ENCODE assay signal across 25 cellular contexts in genomic region chr11:15200696-15201095, GRCh38.
"Had no signal": no experiment of that assay in that cellular context is flagged by ENCODE, and none has a peak within 500 bp of the region (broad histone marks: within the 10 kb centered on the region; RNA-seq: fewer than 3 reads in every experiment).

No MANE protein-coding gene starts in this region.

- H3K9me3 Mint-ChIP-seq: naive thymus-derived CD4-positive, alpha-beta T cell; natural killer cell treated with Interleukin-12 subunit alpha and Interleukin-12 subunit beta and Interleukin-15 and Interleukin-18, amount 100 ng/mL, for 72 hours; stimulated activated effector memory CD8-positive, alpha-beta T cell treated with anti-CD3 and anti-CD28 coated beads, Interleukin-12 subunit alpha, Interleukin-12 subunit beta, amount 100 ng/mL, for 72 hours; stimulated activated naive CD8-positive, alpha-beta T cell treated with anti-CD3 and anti-CD28 coated beads, Interleukin-15, Interleukin-2, amounts not matched to agents 100 ng/mL and 50 ng/mL, for 24 hours had no signal

- H3K4me3 ChIP-seq: heart right ventricle, hepatocyte, left lung, lung, mucosa of descending colon, right atrium auricular region, spleen, suprapubic skin, tibial nerve, upper lobe of left lung, vagina had no signal

- H3K4me1 ChIP-seq: left lung, parathyroid adenoma, spleen, suprapubic skin, upper lobe of left lung, vagina had no signal

- FAIRE-seq: keratinocyte, small intestine had no signal

- H3K4me1 Mint-ChIP-seq: naive thymus-derived CD4-positive, alpha-beta T cell; stimulated activated effector memory CD8-positive, alpha-beta T cell treated with anti-CD3 and anti-CD28 coated beads, Interleukin-12 subunit alpha, Interleukin-12 subunit beta, amount 100 ng/mL, for 72 hours had no signal

- H3K4me3 Mint-ChIP-seq: naive thymus-derived CD4-positive, alpha-beta T cell; natural killer cell treated with Interleukin-12 subunit alpha and Interleukin-12 subunit beta and Interleukin-15 and Interleukin-18, amount 100 ng/mL, for 72 hours; stimulated activated effector memory CD8-positive, alpha-beta T cell treated with anti-CD3 and anti-CD28 coated beads, Interleukin-12 subunit alpha, Interleukin-12 subunit beta, amount 100 ng/mL, for 72 hours; stimulated activated naive CD8-positive, alpha-beta T cell treated with anti-CD3 and anti-CD28 coated beads, Interleukin-15, Interleukin-2, amounts not matched to agents 100 ng/mL and 50 ng/mL, for 24 hours had no signal

- H2AFZ ChIP-seq: hepatocyte, parathyroid adenoma had no signal

- H3K9me3 ChIP-seq: heart right ventricle, left lung, mucosa of descending colon, right atrium auricular region, spleen, suprapubic skin, tibial nerve, upper lobe of left lung, vagina had no signal

- H3K27ac ChIP-seq: heart right ventricle, hepatocyte, left lung, parathyroid adenoma, right atrium auricular region, spleen, suprapubic skin, upper lobe of left lung, vagina had no signal

- H3K79me2 ChIP-seq: hepatocyte, parathyroid adenoma had no signal

- H3K27ac Mint-ChIP-seq: naive thymus-derived CD4-positive, alpha-beta T cell; natural killer cell treated with Interleukin-12 subunit alpha and Interleukin-12 subunit beta and Interleukin-15 and Interleukin-18, amount 100 ng/mL, for 72 hours; stimulated activated effector memory CD8-positive, alpha-beta T cell treated with anti-CD3 and anti-CD28 coated beads, Interleukin-12 subunit alpha, Interleukin-12 subunit beta, amount 100 ng/mL, for 72 hours; stimulated activated naive CD8-positive, alpha-beta T cell treated with anti-CD3 and anti-CD28 coated beads, Interleukin-15, Interleukin-2, amounts not matched to agents 100 ng/mL and 50 ng/mL, for 24 hours had no signal

- H3K36me3 ChIP-seq: heart right ventricle, left lung, right atrium auricular region, spleen, suprapubic skin, upper lobe of left lung, vagina had no signal

- H3K9ac ChIP-seq: parathyroid adenoma had no signal

- H3K4me2 ChIP-seq: hepatocyte had no signal

- ATAC-seq: heart right ventricle; left colon; mucosa of descending colon; naive thymus-derived CD4-positive, alpha-beta T cell; natural killer cell treated with Interleukin-12 subunit alpha and Interleukin-12 subunit beta and Interleukin-15 and Interleukin-18, amount 100 ng/mL, for 72 hours; sciatic nerve; stimulated activated effector memory CD8-positive, alpha-beta T cell treated with anti-CD3 and anti-CD28 coated beads, Interleukin-12 subunit alpha, Interleukin-12 subunit beta, amount 100 ng/mL, for 72 hours had no signal

- H3K27me3 Mint-ChIP-seq: stimulated activated naive CD8-positive, alpha-beta T cell treated with anti-CD3 and anti-CD28 coated beads, Interleukin-15, Interleukin-2, amounts not matched to agents 100 ng/mL and 50 ng/mL, for 24 hours had no signal

- H3K27me3 ChIP-seq: heart right ventricle, hepatocyte, left lung, right atrium auricular region, spleen, suprapubic skin, tibial nerve, upper lobe of left lung, vagina had no signal

- H3K36me3 Mint-ChIP-seq: naive thymus-derived CD4-positive, alpha-beta T cell; natural killer cell treated with Interleukin-12 subunit alpha and Interleukin-12 subunit beta and Interleukin-15 and Interleukin-18, amount 100 ng/mL, for 72 hours; stimulated activated effector memory CD8-positive, alpha-beta T cell treated with anti-CD3 and anti-CD28 coated beads, Interleukin-12 subunit alpha, Interleukin-12 subunit beta, amount 100 ng/mL, for 72 hours had no signal

- DNase-seq: heart right ventricle; left colon; left lung; mesendoderm; midbrain; mucosa of descending colon; naive thymus-derived CD4-positive, alpha-beta T cell; nucleus accumbens; small intestine; spleen; stimulated activated CD4-positive, alpha-beta T cell treated with anti-CD3 and anti-CD28 coated beads, Interleukin-4, amount 100 ng/mL, for 24 hours; stimulated activated naive CD4-positive, alpha-beta T cell had no signal
